In the genomic region with DNA sequence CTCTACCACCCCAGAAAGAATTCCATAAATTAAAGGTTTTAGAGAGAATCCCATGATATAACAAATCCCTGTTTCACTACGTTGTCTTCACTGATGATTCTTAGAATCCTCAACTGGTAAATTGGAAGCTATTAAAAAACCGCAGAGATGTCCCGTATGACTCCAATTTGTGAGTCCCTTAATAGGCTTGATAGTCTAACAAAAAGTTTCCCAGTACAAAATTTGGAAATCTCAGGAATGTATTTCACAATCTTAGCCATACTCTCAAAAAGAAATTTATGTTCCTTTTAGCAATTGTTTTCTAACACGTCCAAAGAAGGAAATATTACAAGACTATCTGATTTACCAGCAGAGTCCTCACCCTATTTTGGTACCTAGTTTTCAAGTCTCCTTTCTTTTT, we compare ENCODE assay signal across 10 cellular contexts. TPM values are rescaled to one million over a fixed set of nuclear protein-coding genes. Genes with fewer than 3 reads are reported as not detected.
DNase-seq lines count a peak whose midpoint lies in the region; ATAC-seq and TF ChIP-seq lines count a peak whose summit lies in the region.
"Had no signal": no experiment of that assay in that cellular context is flagged by ENCODE, and none has a peak within 500 bp of the region (broad histone marks: within the 10 kb centered on the region; RNA-seq: fewer than 3 reads in every experiment).

No MANE protein-coding gene starts in this region.

- POLR2A ChIA-PET in activated CD8-positive, alpha-beta T cell treated with anti-CD3 and anti-CD28 coated beads for 36 hours (lab: Charles Lee), result interaction anchor here (0.5 kb wide), 1 partner anchor 46 kb away, joined by 3 read pairs; no protein-coding TSS in a partner anchor

- H3K4me2 ChIP-seq in hepatocyte, result peak overlapping the region; percentile 73

- TF ChIP-seq POLR2A in thyroid gland (IDR thresholded peaks at IDR 0.05), result no peak

- TF ChIP-seq CTCF in activated CD8-positive, alpha-beta T cell treated with anti-CD3 and anti-CD28 coated beads for 36 hours (IDR thresholded peaks at IDR 0.05), result no peak
- no peak for TF ChIP-seq CTCF in hepatocyte (IDR thresholded peaks at IDR 0.05; ENCODE audit: poor library complexity)
- no peak for TF ChIP-seq CTCF in thyroid gland (IDR thresholded peaks at IDR 0.05)

- H3K4me1 ChIP-seq in hepatocyte (ENCODE audit: insufficient read depth) (peaks cover 22% of the 10 kb centered on the region), thyroid gland (peaks cover 38 to 56% of the 10 kb centered on the region in 2 donors)

- peak overlapping the region; percentile 98 for H3K27ac ChIP-seq in hepatocyte
- H3K27ac ChIP-seq in thyroid gland, result peak overlapping the region in 2 of 3 donors; percentile 40 to 97

- intact Hi-C loops in activated CD8-positive, alpha-beta T cell treated with anti-CD3 and anti-CD28 coated beads for 36 hours (cut with micrococcal nuclease), result no loop called here
- intact Hi-C loops in thyroid gland (cut with DNase I), result no loop called here

- no peaks in the 10 kb centered on the region for H3K36me3 Mint-ChIP-seq in activated T-cell treated with anti-CD3 and anti-CD28 coated beads, Interleukin-2, amount 50 U/mL, for 4 hours (ENCODE audit: insufficient read depth)
- H3K36me3 Mint-ChIP-seq in activated CD8-positive, alpha-beta T cell treated with anti-CD3 and anti-CD28 coated beads for 36 hours (ENCODE audit: low read depth), result peaks cover 23% of the 10 kb centered on the region

- CTCF ChIA-PET in activated CD8-positive, alpha-beta T cell treated with anti-CD3 and anti-CD28 coated beads for 36 hours (lab: Charles Lee), result interaction anchor here (1.7 to 3.5 kb wide), 2 partner anchors 23 to 32 kb away, joined by 11 to 21 read pairs; no protein-coding TSS in a partner anchor

- peak overlapping the region; percentile 78 for H3K4me3 ChIP-seq in hepatocyte
- H3K4me3 ChIP-seq in thyroid gland (replicated peaks in 1 of 3), result no peak overlapping the region

- H3K9me3 Mint-ChIP-seq in activated T-cell treated with anti-CD3 and anti-CD28 coated beads, Interleukin-2, amount 50 U/mL, for 4 hours, result peaks cover 4% of the 10 kb centered on the region
- H3K9me3 Mint-ChIP-seq in activated CD8-positive, alpha-beta T cell treated with anti-CD3 and anti-CD28 coated beads for 36 hours, result no peaks in the 10 kb centered on the region

- H3K36me3 ChIP-seq in hepatocyte (replicated peaks; ENCODE audit: insufficient read depth, low read depth), result no peaks in the 10 kb centered on the region
- H3K36me3 ChIP-seq in thyroid gland, result no peaks in the 10 kb centered on the region

- 44% methylated on average over 4 of the region's 4 CpGs for WGBS in hepatocyte (ENCODE audit: low lambda C conversion rate, missing lambda C conversion rate)
- 72 to 82% methylated on average over 4 of the region's 4 CpGs for WGBS in thyroid gland, 2 donors

- H3K27ac Mint-ChIP-seq in activated CD8-positive, alpha-beta T cell treated with anti-CD3 and anti-CD28 coated beads for 36 hours, result peak overlapping the region; percentile 97

- H3K9me3 ChIP-seq in hepatocyte (ENCODE audit: low read depth), result no peaks in the 10 kb centered on the region
- no peaks in the 10 kb centered on the region for H3K9me3 ChIP-seq in thyroid gland

- H3K27me3 ChIP-seq in hepatocyte, result no peaks in the 10 kb centered on the region
- H3K27me3 ChIP-seq in thyroid gland, result no peaks in the 10 kb centered on the region

- H4K20me1 ChIP-seq in hepatocyte (ENCODE audit: insufficient read depth, poor library complexity, severe bottlenecking), result peaks cover 14% of the 10 kb centered on the region

- peaks cover 68% of the 10 kb centered on the region for H3K4me1 Mint-ChIP-seq in activated T-cell treated with anti-CD3 and anti-CD28 coated beads, Interleukin-2, amount 50 U/mL, for 4 hours (ENCODE audit: low read depth)
- peaks cover 58% of the 10 kb centered on the region for H3K4me1 Mint-ChIP-seq in activated CD8-positive, alpha-beta T cell treated with anti-CD3 and anti-CD28 coated beads for 36 hours (ENCODE audit: low read depth)

- peaks cover 63% of the 10 kb centered on the region for H3K79me2 ChIP-seq in hepatocyte

- no peak overlapping the region for H2AFZ ChIP-seq in hepatocyte

- H3K9me2 ChIP-seq in hepatocyte (replicated peaks; ENCODE audit: insufficient read depth), result no peaks in the 10 kb centered on the region

- ATAC-seq in activated T-cell treated with anti-CD3 and anti-CD28 coated beads, Interleukin-2, amount 50 U/mL, for 4 hours, result no peak
- ATAC-seq in activated CD8-positive, alpha-beta T cell treated with anti-CD3 and anti-CD28 coated beads for 36 hours, result no peak
- ATAC-seq: activated CD4-positive, CD25-positive, alpha-beta regulatory T cell treated with anti-CD3 and anti-CD28 coated beads, Interleukin-2, amount 50 U/mL, for 24 hours had no signal

- H3K4me3 Mint-ChIP-seq in activated T-cell treated with anti-CD3 and anti-CD28 coated beads, Interleukin-2, amount 50 U/mL, for 4 hours, result peak overlapping the region; percentile 93
- peak overlapping the region; percentile 97 for H3K4me3 Mint-ChIP-seq in activated CD8-positive, alpha-beta T cell treated with anti-CD3 and anti-CD28 coated beads for 36 hours

- DNase-seq in activated T-cell treated with anti-CD3 and anti-CD28 coated beads, Interleukin-2, amount 50 U/mL, for 4 hours, result no peak
- no peak for DNase-seq in activated T-cell treated with anti-CD3 and anti-CD28 coated beads, Interleukin-2, amount 50 U/mL, for 48 hours
- no peak for DNase-seq in activated CD8-positive, alpha-beta T cell treated with anti-CD3 and anti-CD28 coated beads for 36 hours
- DNase-seq in hepatocyte (ENCODE audit: low spot score) (no peak), thyroid gland (no peak), D341Med (ENCODE audit: low spot score) (no peak), COLO668 (lab: John Stamatoyannopoulos, UW; ENCODE audit: unreplicated experiment) (no peak)
- DNase-seq in activated CD4-positive, alpha-beta T cell treated with anti-CD3 and anti-CD28 coated beads for 1 hour, result no peak
- DNase-seq: head of caudate nucleus had no signal

- H3K27me3 Mint-ChIP-seq in activated T-cell treated with anti-CD3 and anti-CD28 coated beads, Interleukin-2, amount 50 U/mL, for 4 hours (ENCODE audit: low read depth), result no peaks in the 10 kb centered on the region
- no peaks in the 10 kb centered on the region for H3K27me3 Mint-ChIP-seq in activated CD8-positive, alpha-beta T cell treated with anti-CD3 and anti-CD28 coated beads for 36 hours

RNA-seq across cellular contexts. Expression of gene TES, which starts 2.5 kb away (rescaled TPM):
- total RNA-seq in activated T-cell treated with anti-CD3 and anti-CD28 coated beads, Interleukin-2, amount 50 U/mL, for 4 hours, result 10 to 100 TPM; 38.0 to 57.1 (median 53.4) TPM
- 10 to 100 TPM; 63.9 to 65.7 TPM for total RNA-seq in activated CD8-positive, alpha-beta T cell treated with anti-CD3 and anti-CD28 coated beads for 36 hours
- total RNA-seq in hepatocyte (122 and 129 TPM in 2 replicates), thyroid gland (100 to 1,000 TPM; 148 to 177 (median 158) TPM)
- 75.2 and 83.2 TPM in 2 replicates for polyA plus RNA-seq in hepatocyte
